ENCODE assay signal across 12 cellular contexts in the genomic region with DNA sequence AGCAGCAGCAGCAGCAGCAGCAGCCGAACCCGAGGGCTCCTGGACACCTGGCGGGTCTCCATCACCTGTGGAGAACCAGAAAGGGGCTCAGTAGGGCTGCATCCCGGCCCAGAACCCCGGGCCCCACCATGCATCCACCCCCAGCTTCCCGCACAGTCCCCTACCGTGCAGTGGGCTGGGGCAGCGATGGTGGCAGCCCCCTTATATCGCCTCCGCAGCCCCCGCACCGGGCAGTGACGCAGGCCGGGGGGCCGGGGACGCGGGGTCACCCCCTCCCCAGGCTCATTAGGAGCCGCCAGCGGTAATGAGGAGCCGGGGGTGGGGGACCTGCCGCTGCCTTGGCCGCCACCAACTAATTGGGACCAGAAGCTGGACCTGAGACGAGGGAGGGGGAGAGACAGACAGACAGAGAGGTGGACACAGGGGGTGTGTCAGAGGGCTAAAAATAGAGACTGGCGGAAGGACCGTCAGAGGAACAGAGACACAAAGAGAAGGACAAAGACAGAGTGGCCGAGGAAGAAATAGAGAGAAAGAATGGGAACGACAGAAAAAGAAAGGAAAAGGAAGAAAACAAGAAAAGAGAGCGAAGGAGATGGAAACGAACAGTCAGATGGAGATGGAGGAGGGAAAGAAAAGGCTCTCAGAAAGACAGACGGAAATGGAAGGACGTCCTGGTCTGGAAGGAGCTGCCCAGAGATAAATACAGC. TPM values are rescaled to one million over a fixed set of nuclear protein-coding genes. Genes with fewer than 3 reads are reported as not detected.
DNase-seq lines count a peak whose midpoint lies in the region; ATAC-seq, FAIRE-seq and TF ChIP-seq lines count a peak whose summit lies in the region.
"Had no signal": no experiment of that assay in that cellular context is flagged by ENCODE, and none has a peak within 500 bp of the region (broad histone marks: within the 10 kb centered on the region; RNA-seq: fewer than 3 reads in every experiment).

A gene with protein sequence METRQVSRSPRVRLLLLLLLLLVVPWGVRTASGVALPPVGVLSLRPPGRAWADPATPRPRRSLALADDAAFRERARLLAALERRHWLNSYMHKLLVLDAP (minus strand): TSS at position 164 of the 707 bp plus-strand sequence. CDS start 102 bp downstream, at position 62.

- 37% methylated on average over 31 of the region's 31 CpGs for WGBS in smooth muscle cell (ENCODE audit: low lambda C conversion rate)

- H3K36me3 ChIP-seq in smooth muscle cell (ENCODE audit: low read depth) (no peaks in the 10 kb centered on the region), HAP-1 (replicated peaks) (no peaks in the 10 kb centered on the region)
- H3K36me3 ChIP-seq: left lung had no signal

- H3K79me2 ChIP-seq in smooth muscle cell (ENCODE audit: low read depth) = no peaks in the 10 kb centered on the region

- H3K9me3 Mint-ChIP-seq in activated CD4-positive, alpha-beta T cell treated with anti-CD3 and anti-CD28 coated beads, Interleukin-2, amount 10 ng/mL, durations not matched to agents 24 days and 14 days = no peaks in the 10 kb centered on the region
- H3K9me3 Mint-ChIP-seq in glutamatergic neuron (ENCODE audit: unreplicated experiment) = peaks cover 21% of the 10 kb centered on the region

- H3K9me3 ChIP-seq in T-helper 17 cell (ENCODE audit: control insufficient read depth, low read length, poor library complexity, severe bottlenecking) = no peaks in the 10 kb centered on the region
- no peaks in the 10 kb centered on the region for H3K9me3 ChIP-seq in smooth muscle cell (replicated peaks; ENCODE audit: low read depth)
- H3K9me3 ChIP-seq in HAP-1 = no peaks in the 10 kb centered on the region
- H3K9me3 ChIP-seq: left lung had no signal

- TF ChIP-seq CTCF in glutamatergic neuron (IDR thresholded peaks at IDR 0.05; ENCODE audit: partially characterized antibody, unreplicated experiment) (no peak), smooth muscle cell (IDR thresholded peaks at IDR 0.05; ENCODE audit: borderline replicate concordance, insufficient read depth, poor library complexity, severe bottlenecking) (no peak)

- in situ Hi-C loops in HAP-1 (cut with MboI; ENCODE audit: low sequenced_read_pairs) = no loop called here

- H3K4me3 ChIP-seq in smooth muscle cell = no peak within 1 kb of the TSS
- H3K4me3 ChIP-seq in HAP-1 = no peak within 1 kb of the TSS
- H3K4me3 ChIP-seq: left lung had no signal

- no peaks in the 10 kb centered on the region for H4K20me1 ChIP-seq in smooth muscle cell (ENCODE audit: low read depth)

- peak within 1 kb of the TSS; percentile 86 for H3K4me3 Mint-ChIP-seq in activated CD4-positive, alpha-beta T cell treated with anti-CD3 and anti-CD28 coated beads, Interleukin-2, amount 10 ng/mL, durations not matched to agents 24 days and 14 days
- H3K4me3 Mint-ChIP-seq in T-helper 17 cell (peak within 1 kb of the TSS; percentile 93), glutamatergic neuron (ENCODE audit: unreplicated experiment) (peak within 1 kb of the TSS; percentile 88)

- no peak for TF ChIP-seq POLR2A in GM12891 (IDR thresholded peaks at IDR 0.05; ENCODE audit: low read depth, low read length)

- ATAC-seq in T-helper 17 cell = no peak
- ATAC-seq in GM21360 (IDR thresholded peaks at IDR 0.05; ENCODE audit: unreplicated experiment) = no peak

- no peak within 1 kb of the TSS for H3K9ac ChIP-seq in smooth muscle cell (ENCODE audit: low read depth)

- no peaks in the 10 kb centered on the region for H3K36me3 Mint-ChIP-seq in activated CD4-positive, alpha-beta T cell treated with anti-CD3 and anti-CD28 coated beads, Interleukin-2, amount 10 ng/mL, durations not matched to agents 24 days and 14 days (ENCODE audit: low read depth)
- peaks cover 22% of the 10 kb centered on the region for H3K36me3 Mint-ChIP-seq in T-helper 17 cell (ENCODE audit: low read depth)
- H3K36me3 Mint-ChIP-seq in glutamatergic neuron (ENCODE audit: unreplicated experiment) = no peaks in the 10 kb centered on the region

- DNase-seq in activated CD4-positive, alpha-beta T cell treated with anti-CD3 and anti-CD28 coated beads, Interleukin-2, amount 10 ng/mL, durations not matched to agents 24 days and 14 days = no peak
- no peak for DNase-seq in activated CD4-positive, alpha-beta T cell treated with anti-CD3 and anti-CD28 coated beads for 48 hours
- DNase-seq in T-helper 17 cell (no peak), glutamatergic neuron (no peak), smooth muscle cell (lab: John Stamatoyannopoulos, UW; ENCODE audit: unreplicated experiment) (no peak), GM12891 (ENCODE audit: insufficient read length, low spot score) (no peak), HAP-1 (ENCODE audit: low spot score in 2 of 2) (no peak)
- DNase-seq: left lung, NCI-H1417 treated with DMSO at 0.1 percent for 48 hours, trophoblast cell had no signal

- FAIRE-seq in GM12891 (lab: Jason Lieb, UNC) = no peak

- peak within 1 kb of the TSS; percentile 65 for H3K4me2 ChIP-seq in smooth muscle cell

- H3K27me3 Mint-ChIP-seq in activated CD4-positive, alpha-beta T cell treated with anti-CD3 and anti-CD28 coated beads, Interleukin-2, amount 10 ng/mL, durations not matched to agents 24 days and 14 days = peaks cover 90% of the 10 kb centered on the region
- H3K27me3 Mint-ChIP-seq in T-helper 17 cell (peaks cover 94% of the 10 kb centered on the region), glutamatergic neuron (ENCODE audit: unreplicated experiment) (peaks cover 31% of the 10 kb centered on the region)

- peaks cover 55% of the 10 kb centered on the region for H3K4me1 Mint-ChIP-seq in activated CD4-positive, alpha-beta T cell treated with anti-CD3 and anti-CD28 coated beads, Interleukin-2, amount 10 ng/mL, durations not matched to agents 24 days and 14 days
- H3K4me1 Mint-ChIP-seq in T-helper 17 cell = peaks cover 71% of the 10 kb centered on the region
- H3K4me1 Mint-ChIP-seq in glutamatergic neuron (ENCODE audit: low read depth, unreplicated experiment) = peaks cover 34% of the 10 kb centered on the region

- peak within 1 kb of the TSS; percentile 67 for H3K27ac Mint-ChIP-seq in activated CD4-positive, alpha-beta T cell treated with anti-CD3 and anti-CD28 coated beads, Interleukin-2, amount 10 ng/mL, durations not matched to agents 24 days and 14 days
- H3K27ac Mint-ChIP-seq in T-helper 17 cell (peak within 1 kb of the TSS; percentile 86), glutamatergic neuron (ENCODE audit: unreplicated experiment) (peak within 1 kb of the TSS; percentile 24)

- peaks cover 3% of the 10 kb centered on the region for H3F3A ChIP-seq in smooth muscle cell (ENCODE audit: low read depth)

- intact Hi-C loops in activated CD4-positive, alpha-beta T cell treated with anti-CD3 and anti-CD28 coated beads, Interleukin-2, amount 10 ng/mL, durations not matched to agents 24 days and 14 days (cut with micrococcal nuclease) = loop anchor here (2.0 kb wide), 2 partner anchors 15 to 31 kb away; no protein-coding TSS in a partner anchor

- H3K4me1 ChIP-seq in smooth muscle cell (ENCODE audit: low read depth) (peaks cover 19% of the 10 kb centered on the region), HAP-1 (peaks cover 10% of the 10 kb centered on the region)

- no peak within 1 kb of the TSS for H3K27ac ChIP-seq in smooth muscle cell (ENCODE audit: low read depth)
- H3K27ac ChIP-seq: left lung, RWPE1 had no signal

- H2AFZ ChIP-seq in smooth muscle cell (ENCODE audit: low read depth) = no peak within 1 kb of the TSS

- H3K27me3 ChIP-seq in smooth muscle cell (ENCODE audit: low read depth) (peaks cover 99% of the 10 kb centered on the region), HAP-1 (ENCODE audit: low read depth) (peaks cover 77% of the 10 kb centered on the region)

TF ChIP-seq in GM12891, 5 proteins besides CTCF, POLR2A, EP300 and RAD21:
- TF ChIP-seq TAF1 (IDR thresholded peaks at IDR 0.05; ENCODE audit: low read depth, low read length) (no peak), PAX5 (IDR thresholded peaks at IDR 0.05; ENCODE audit: insufficient read depth, low read length, severe bottlenecking) (no peak), SPI1 (IDR thresholded peaks at IDR 0.05; ENCODE audit: low read depth, low read length) (no peak), POLR2AphosphoS5 (IDR thresholded peaks at IDR 0.05; ENCODE audit: low read depth, low read length) (no peak), POU2F2 (IDR thresholded peaks at IDR 0.05; ENCODE audit: low read depth, low read length) (no peak)

RNA-seq across cellular contexts. Expression of the gene that starts here (rescaled TPM):
- total RNA-seq in activated CD4-positive, alpha-beta T cell treated with anti-CD3 and anti-CD28 coated beads, Interleukin-2, amount 10 ng/mL, durations not matched to agents 24 days and 14 days = not detected in 2 replicates
- total RNA-seq in T-helper 17 cell (not detected), glutamatergic neuron (ENCODE audit: unreplicated experiment) (2.5 TPM), smooth muscle cell (not detected in 2 replicates)
- polyA plus RNA-seq in smooth muscle cell = not detected in 2 replicates
- polyA plus RNA-seq in GM12891 (2012; ENCODE audit: low read depth, missing spikeins) = not detected
- total RNA-seq: left lung had no signal

Comparison
In these comparisons a context has a peak if more than half of its experiments do, and no peak if none do; other contexts are left out.
1. H3K27ac Mint-ChIP-seq: peak in every context shown above with its lines; median percentile 86 in T-helper 17 cell; 67 in activated CD4-positive, alpha-beta T cell treated with anti-CD3 and anti-CD28 coated beads, Interleukin-2, amount 10 ng/mL, durations not matched to agents 24 days and 14 days; 24 in glutamatergic neuron.